Comparison of ENCODE assay signal across 1 cellular context in genomic region chr7:55094122-55094690, GRCh38.
TF ChIP-seq lines count a peak whose summit lies in the region.

No MANE protein-coding gene starts in this region.

TF ChIP-seq in H1, 55 proteins besides CTCF, POLR2A, EP300 and RAD21 (continued from another document):
- TF ChIP-seq YY1 (IDR thresholded peaks at IDR 0.05; ENCODE audit: low read depth, low read length) (no peak), JUN (IDR thresholded peaks at IDR 0.05; ENCODE audit: low read depth, low read length) (no peak), RNF2 (IDR thresholded peaks at IDR 0.05; ENCODE audit: borderline replicate concordance, low read depth, low read length, missing control alignments, poor library complexity, severe bottlenecking) (no peak), HDAC6 (IDR thresholded peaks at IDR 0.05; ENCODE audit: low read depth, low read length) (no peak), E2F6 (IDR thresholded peaks at IDR 0.05) (no peak), CBX8 (IDR thresholded peaks at IDR 0.05; ENCODE audit: borderline replicate concordance, low read depth, low read length) (no peak), HDAC2 (IDR thresholded peaks at IDR 0.05; ENCODE audit: borderline replicate concordance in 1 of 2, low read depth in 2 of 2, low read length in 2 of 2) (no peak), ZNF274 (IDR thresholded peaks at IDR 0.05; ENCODE audit: borderline replicate concordance, extremely low read depth, low read length) (no peak), SIRT6 (IDR thresholded peaks at IDR 0.05; ENCODE audit: low read length) (no peak)
